Comparison of ENCODE assay signal across 20 cellular contexts in the genomic region with DNA sequence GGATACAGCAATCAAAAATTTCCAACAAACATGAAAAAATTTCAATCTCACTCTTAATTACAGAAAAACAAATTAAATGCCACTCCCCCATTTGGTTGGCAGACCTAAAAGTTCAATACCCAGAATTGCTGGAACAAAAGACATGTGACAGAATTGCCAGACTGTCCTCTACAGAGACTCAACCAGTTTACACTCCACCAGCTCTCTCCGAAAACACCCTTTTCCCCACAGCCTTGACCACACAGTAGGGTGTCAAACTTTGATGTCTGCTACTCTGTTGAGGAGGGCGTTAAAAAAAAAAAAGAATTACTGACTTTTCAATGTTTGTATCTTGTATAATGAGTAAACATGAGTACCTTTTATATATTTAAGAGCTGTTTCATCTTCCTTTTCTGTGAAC. TPM values are rescaled to one million over a fixed set of nuclear protein-coding genes. Genes with fewer than 3 reads are reported as not detected.
DNase-seq lines count a peak whose midpoint lies in the region; ATAC-seq, FAIRE-seq and TF ChIP-seq lines count a peak whose summit lies in the region.
"Had no signal": no experiment of that assay in that cellular context is flagged by ENCODE, and none has a peak within 500 bp of the region (broad histone marks: within the 10 kb centered on the region; RNA-seq: fewer than 3 reads in every experiment).

No MANE protein-coding gene starts in this region.

- peaks cover 57% of the 10 kb centered on the region for H3K36me3 Mint-ChIP-seq in CD8-positive, alpha-beta T cell
- H3K36me3 Mint-ChIP-seq in astrocyte (ENCODE audit: low read depth, unreplicated experiment) (peaks cover 18% of the 10 kb centered on the region), natural killer cell (peaks cover 7% of the 10 kb centered on the region)

- H3K36me3 ChIP-seq in BLaER1 treated with 17β-estradiol and CSF1 and Interleukin-3, amounts not matched to agents 10 nM and 100 nM = peaks cover 60 to 96% (median 77%) of the 10 kb centered on the region in 11 experiments
- H3K36me3 ChIP-seq in CD8-positive, alpha-beta T cell (ENCODE audit: insufficient read depth, low read length) = peaks cover 10% of the 10 kb centered on the region
- H3K36me3 ChIP-seq in astrocyte (ENCODE audit: insufficient read depth, low read length) = peaks cover 16% of the 10 kb centered on the region

- H4K20me1 ChIP-seq in BLaER1 treated with 17β-estradiol and CSF1 and Interleukin-3, amounts not matched to agents 10 nM and 100 nM = peaks cover 0 to 45% (median 0%) of the 10 kb centered on the region in 11 experiments; a peak in 4 of 22 replicates
- H4K20me1 ChIP-seq in astrocyte (ENCODE audit: insufficient read depth, low read length) = peaks cover 26% of the 10 kb centered on the region

- H3K4me1 Mint-ChIP-seq in CD8-positive, alpha-beta T cell (ENCODE audit: low read depth) = peaks cover 15% of the 10 kb centered on the region
- H3K4me1 Mint-ChIP-seq in astrocyte (ENCODE audit: low read depth, unreplicated experiment) (peaks cover 9% of the 10 kb centered on the region), natural killer cell (peaks cover 42 to 55% of the 10 kb centered on the region in 2 donors)

- TF ChIP-seq POLR2A in erythroblast (IDR thresholded peaks at IDR 0.05; ENCODE audit: low read length) = no peak

- H3K4me3 Mint-ChIP-seq in CD8-positive, alpha-beta T cell = peak overlapping the region; percentile 13
- H3K4me3 Mint-ChIP-seq in astrocyte (ENCODE audit: unreplicated experiment) (no peak overlapping the region), natural killer cell (peak overlapping the region; percentile 74)

- FAIRE-seq in astrocyte (lab: Jason Lieb, UNC) = no peak
- FAIRE-seq: D721Med, G401.6, H54, HepG2 had no signal

- intact Hi-C loops in CD8-positive, alpha-beta T cell (cut with DNase I, micrococcal nuclease) = no loop called here
- intact Hi-C loops in natural killer cell (cut with micrococcal nuclease) = loop anchor here (1.0 to 5.0 kb wide), 2 partner anchors 13 to 37 kb away; no protein-coding TSS in a partner anchor
- intact Hi-C loops in dorsolateral prefrontal cortex (cut with DNase I) = no loop called here

- H3K27ac Mint-ChIP-seq in CD8-positive, alpha-beta T cell = peak overlapping the region; percentile 45
- H3K27ac Mint-ChIP-seq in astrocyte (ENCODE audit: unreplicated experiment) (peak overlapping the region; percentile 2), natural killer cell (peak overlapping the region; percentile 84 to 87)

- H3K4me2 ChIP-seq in BLaER1 treated with 17β-estradiol and CSF1 and Interleukin-3, amounts not matched to agents 10 nM and 100 nM = peak overlapping the region in 6 of 11 experiments; percentile 53 to 70 (median 60); a peak in 10 of 22 replicates
- no peak overlapping the region for H3K4me2 ChIP-seq in astrocyte (ENCODE audit: low read length)
- H3K4me2 ChIP-seq: SK-N-SH had no signal

- no peaks in the 10 kb centered on the region for H3K9me3 Mint-ChIP-seq in CD8-positive, alpha-beta T cell
- H3K9me3 Mint-ChIP-seq in astrocyte (ENCODE audit: unreplicated experiment) = no peaks in the 10 kb centered on the region
- H3K9me3 Mint-ChIP-seq in natural killer cell = no peaks in the 10 kb centered on the region

- DNase-seq in CD8-positive, alpha-beta T cell = no peak
- DNase-seq in astrocyte (ENCODE audit: low read depth) (no peak), natural killer cell (peak; percentile 43), dorsolateral prefrontal cortex (no peak), erythroblast (lab: John Stamatoyannopoulos, UW) (no peak)
- DNase-seq: C1 segment of cervical spinal cord, DMS79 treated with DMSO at 0.1 percent for 48 hours, Karpas-422, NCI-H1105 treated with DMSO at 0.1 percent for 48 hours, NCI-H187, NCI-H774, Peyer's patch, Right ventricle myocardium superior, SK-N-SH had no signal

- no peak overlapping the region for H3K4me3 ChIP-seq in BLaER1 treated with 17β-estradiol and CSF1 and Interleukin-3, amounts not matched to agents 10 nM and 100 nM
- H3K4me3 ChIP-seq in CD8-positive, alpha-beta T cell (ENCODE audit: low read depth, low read length) = no peak overlapping the region
- H3K4me3 ChIP-seq in astrocyte (ENCODE audit: insufficient read depth, low read depth, low read length) (no peak overlapping the region), dorsolateral prefrontal cortex (no peak overlapping the region)
- H3K4me3 ChIP-seq: Peyer's patch had no signal

- CTCF ChIA-PET in CD8-positive, alpha-beta T cell (lab: Charles Lee) = interaction anchor here (0.8 kb wide), 1 partner anchor 62 kb away, joined by 3 read pairs; no protein-coding TSS in a partner anchor

- H3K27me3 Mint-ChIP-seq in CD8-positive, alpha-beta T cell (ENCODE audit: low read depth) = no peaks in the 10 kb centered on the region
- H3K27me3 Mint-ChIP-seq in astrocyte (ENCODE audit: low read depth, unreplicated experiment) (no peaks in the 10 kb centered on the region), natural killer cell (ENCODE audit: low read depth in 2 of 2) (no peaks in the 10 kb centered on the region)

- H2AFZ ChIP-seq in astrocyte (ENCODE audit: low read depth, low read length) = no peak overlapping the region

- POLR2A ChIA-PET in CD8-positive, alpha-beta T cell (lab: Charles Lee) = interaction anchor here (0.6 to 1.3 kb wide), 2 partner anchors 9 to 13 kb away, joined by 3 to 5 read pairs; no protein-coding TSS in a partner anchor

- H3K4me1 ChIP-seq in BLaER1 treated with 17β-estradiol and CSF1 and Interleukin-3, amounts not matched to agents 10 nM and 100 nM = peaks cover 9 to 58% (median 52%) of the 10 kb centered on the region in 10 experiments
- no peaks in the 10 kb centered on the region for H3K4me1 ChIP-seq in CD8-positive, alpha-beta T cell (ENCODE audit: insufficient read depth, low read length)
- H3K4me1 ChIP-seq in astrocyte (ENCODE audit: insufficient read depth, low read length) = peaks cover 13% of the 10 kb centered on the region
- H3K4me1 ChIP-seq: Peyer's patch had no signal

- ATAC-seq in CD8-positive, alpha-beta T cell = no peak
- ATAC-seq in natural killer cell (peak; percentile 91 to 99 (median 92)), GM19397 (IDR thresholded peaks at IDR 0.05; ENCODE audit: unreplicated experiment) (no peak)
- ATAC-seq: HepG2 had no signal

- H3K9me3 ChIP-seq in BLaER1 treated with 17β-estradiol and CSF1 and Interleukin-3, amounts not matched to agents 10 nM and 100 nM (replicated peaks in 1 of 11) = peaks cover 0 to 20% (median 7%) of the 10 kb centered on the region in 11 experiments; a peak in 13 of 22 replicates
- H3K9me3 ChIP-seq in CD8-positive, alpha-beta T cell (ENCODE audit: low read length) = no peaks in the 10 kb centered on the region
- H3K9me3 ChIP-seq in astrocyte (ENCODE audit: insufficient read depth, low read depth, low read length) = no peaks in the 10 kb centered on the region
- H3K9me3 ChIP-seq: Peyer's patch, SK-N-SH had no signal

- no peak overlapping the region for H3K9ac ChIP-seq in BLaER1 treated with 17β-estradiol and CSF1 and Interleukin-3, amounts not matched to agents 10 nM and 100 nM
- H3K9ac ChIP-seq in astrocyte (ENCODE audit: low read length) = no peak overlapping the region
- H3K9ac ChIP-seq: SK-N-SH had no signal

- no peak for TF ChIP-seq CTCF in CD8-positive, alpha-beta T cell (IDR thresholded peaks at IDR 0.05)
- TF ChIP-seq CTCF in astrocyte (IDR thresholded peaks at IDR 0.05; ENCODE audit: insufficient read depth, low read depth, low read length) (no peak), natural killer cell (IDR thresholded peaks at IDR 0.05) (no peak), dorsolateral prefrontal cortex (IDR thresholded peaks at IDR 0.05 in 54 of 56, conservative IDR thresholded peaks at IDR 0.05 in 2 of 56; ENCODE audit: low read depth in 1 of 56, partially characterized antibody in 56 of 56) (no peak)

- peak overlapping the region in 3 of 11 experiments; percentile 20 to 63 (median 54); a peak in 3 of 22 replicates for H3K27ac ChIP-seq in BLaER1 treated with 17β-estradiol and CSF1 and Interleukin-3, amounts not matched to agents 10 nM and 100 nM
- no peak overlapping the region for H3K27ac ChIP-seq in CD8-positive, alpha-beta T cell (ENCODE audit: low read depth, low read length)
- H3K27ac ChIP-seq in astrocyte (ENCODE audit: low read depth, low read length) (no peak overlapping the region), dorsolateral prefrontal cortex (peak overlapping the region in 2 of 59 donors; percentile 6 to 20)
- H3K27ac ChIP-seq: Peyer's patch had no signal

- H3K79me2 ChIP-seq in astrocyte (ENCODE audit: insufficient read depth, low read length) = peaks cover 4% of the 10 kb centered on the region

- H3K27me3 ChIP-seq in BLaER1 treated with 17β-estradiol and CSF1 and Interleukin-3, amounts not matched to agents 10 nM and 100 nM = no peaks in the 10 kb centered on the region
- H3K27me3 ChIP-seq in CD8-positive, alpha-beta T cell (ENCODE audit: insufficient read depth, low read length) = no peaks in the 10 kb centered on the region
- H3K27me3 ChIP-seq in astrocyte (ENCODE audit: insufficient read depth, low read length) (no peaks in the 10 kb centered on the region), dorsolateral prefrontal cortex (no peaks in the 10 kb centered on the region)
- H3K27me3 ChIP-seq: Peyer's patch had no signal

RNA-seq across cellular contexts. Expression of a gene that starts 44.7 kb away (rescaled TPM):
- total RNA-seq in CD8-positive, alpha-beta T cell = 1 to 10 TPM; 3.2 to 3.3 TPM
- total RNA-seq in astrocyte (0.82 and 0.86 TPM in 2 replicates), natural killer cell (10 to 100 TPM; 59.9 to 86.3 (median 68.8) TPM), dorsolateral prefrontal cortex (10 to 100 TPM; 16.4 to 47.2 (median 29.4) TPM)

Comparison
In these comparisons a context has a peak if more than half of its experiments do, and no peak if none do; other contexts are left out.
1. ATAC-seq: peak in natural killer cell (3 of 3); none in CD8-positive, alpha-beta T cell (single experiment) and GM19397 (single experiment).
2. H3K27ac Mint-ChIP-seq: peak in every context shown above with its lines; median percentile 86 in natural killer cell; 45 in CD8-positive, alpha-beta T cell; 2 in astrocyte.